8 cellular contexts compared by ENCODE assay signal in the genomic region with DNA sequence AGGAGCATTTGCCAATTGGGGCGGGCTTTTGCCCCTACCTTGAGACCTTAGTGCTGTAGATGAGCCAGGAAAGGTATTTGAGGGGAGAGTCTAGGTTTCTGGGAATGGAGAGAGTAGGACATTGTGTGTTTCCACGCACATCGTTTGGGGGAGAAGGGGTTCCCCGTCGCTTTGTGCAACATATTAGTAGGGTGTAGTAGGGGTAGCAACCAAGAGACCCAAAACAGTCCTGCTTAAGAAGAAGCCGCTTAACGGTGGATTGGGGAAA. TPM values are rescaled to one million over a fixed set of nuclear protein-coding genes. Genes with fewer than 3 reads are reported as not detected.
DNase-seq lines count a peak whose midpoint lies in the region; ATAC-seq and TF ChIP-seq lines count a peak whose summit lies in the region.

No MANE protein-coding gene starts in this region.

- H3K36me3 ChIP-seq in A673 (ENCODE audit: insufficient read depth, low read length, poor library complexity, severe bottlenecking) (peaks cover 6% of the 10 kb centered on the region), HEK293 (ENCODE audit: control insufficient read depth in 2 of 2, insufficient read depth in 1 of 2, low read length in 2 of 2) (peaks cover 5 to 25% of the 10 kb centered on the region in 2 experiments; a peak in 2 of 3 replicates), mammary epithelial cell (ENCODE audit: insufficient read depth, low read length) (peaks cover 2% of the 10 kb centered on the region)

- H3K4me1 ChIP-seq in A673 (ENCODE audit: insufficient read depth, low read length, poor library complexity, severe bottlenecking), result peaks cover 9% of the 10 kb centered on the region
- H3K4me1 ChIP-seq in HEK293 (ENCODE audit: control insufficient read depth, insufficient read depth, low read length), result peaks cover 7% of the 10 kb centered on the region; the same call in 1 of the 2 replicates
- peaks cover 4% of the 10 kb centered on the region for H3K4me1 ChIP-seq in mammary epithelial cell (ENCODE audit: insufficient read depth, low read length)
- H3K4me1 ChIP-seq in mononuclear cell (ENCODE audit: insufficient read depth, low read length), result peaks cover 49% of the 10 kb centered on the region

- dilution Hi-C loops in mammary epithelial cell (cut with HindIII; ENCODE audit: low sequenced_read_pairs), result no loop called here

- H3K9me3 ChIP-seq in A673 (ENCODE audit: low read depth, low read length, poor library complexity, severe bottlenecking) (no peaks in the 10 kb centered on the region), HEK293 (ENCODE audit: control insufficient read depth, insufficient read depth, low read depth, low read length) (no peaks in the 10 kb centered on the region), mammary epithelial cell (replicated peaks; ENCODE audit: insufficient read depth, low read length) (no peaks in the 10 kb centered on the region), mononuclear cell (ENCODE audit: low read depth, low read length) (no peaks in the 10 kb centered on the region)

- H3K27ac ChIP-seq in A673 (ENCODE audit: low read depth, low read length, poor library complexity, severe bottlenecking) (peak overlapping the region; percentile 100), HEK293 (ENCODE audit: extremely low read depth, low read depth, low read length) (peak overlapping the region; percentile 100), mammary epithelial cell (ENCODE audit: insufficient read depth, low read depth, low read length) (peak overlapping the region; percentile 76)

- H3K4me3 ChIP-seq in A673 (ENCODE audit: low read depth, low read length, poor library complexity, severe bottlenecking) (peak overlapping the region; percentile 91), HEK293 (ENCODE audit: low read depth, low read length) (peak overlapping the region; percentile 52), mammary epithelial cell (replicated peaks in 1 of 3; ENCODE audit: insufficient read depth in 1 of 3, low read depth in 2 of 3, low read length in 3 of 3) (peak overlapping the region; percentile 38 to 62 (median 60)), mononuclear cell (ENCODE audit: low read length) (peak overlapping the region; percentile 100)

- TSS peak; percentile 98 for BruUV-seq in A673 (replicated peaks; lab: Mats Ljungman, UMichigan)
- TSS peak; percentile 95 for BruUV-seq in mammary epithelial cell (replicated peaks; lab: Mats Ljungman, UMichigan)

- WGBS in mammary epithelial cell (ENCODE audit: low coverage, missing lambda C conversion rate), result 7% methylated on average over 6 of the region's 7 CpGs

- DNase-seq in A673 (ENCODE audit: low spot score), result no peak
- peak; percentile 34 for DNase-seq in mammary epithelial cell
- DNase-seq in SKM-1 treated with dmso at 0.1 percent for 144 hours (lab: John Stamatoyannopoulos, UW; ENCODE audit: unreplicated experiment), result no peak
- DNase-seq in omental fat pad (ENCODE audit: low spot score), result no peak
- DNase-seq in effector CD8-positive, alpha-beta T cell (lab: John Stamatoyannopoulos, UW), result no peak

- intact Hi-C loops in A673 (cut with micrococcal nuclease; ENCODE audit: unreplicated experiment) (loop anchor here (2.0 kb wide), 1 partner anchor 36 kb away; a partner anchor contains a TSS), mammary epithelial cell (cut with micrococcal nuclease) (loop anchor here (1.0 to 5.0 kb wide), 5 partner anchors 34 to 191 kb away; a partner anchor contains a TSS)

- CTCF ChIA-PET in A673 (lab: Charles Lee), result interaction anchor here (1.0 kb wide), 1 partner anchor 52 kb away, joined by 5 read pairs; no protein-coding TSS in a partner anchor
- CTCF ChIA-PET in HEK293 (lab: Yijun Ruan, JAX), result interaction anchor here (0.6 to 1.2 kb wide), 2 partner anchors 16 to 52 kb away, joined by 3 to 4 read pairs; no protein-coding TSS in a partner anchor
- CTCF ChIA-PET in mammary epithelial cell (lab: Charles Lee; ENCODE audit: low non-redundant PET), result no interaction called here

- ATAC-seq in HG02840 (IDR thresholded peaks at IDR 0.05; ENCODE audit: low FRiP score, unreplicated experiment) (no peak), omental fat pad (ENCODE audit: low FRiP score) (no peak)

- POLR2A ChIA-PET in A673 (lab: Charles Lee; ENCODE audit: low non-redundant PET) (no interaction called here), HEK293 (lab: Yijun Ruan, JAX) (interaction anchor here (0.5 to 4.5 kb wide), 19 partner anchors 10 to 707 kb away, joined by 3 to 63 read pairs (median 7); a partner anchor contains a TSS)

- in situ Hi-C loops in mammary epithelial cell (cut with MboI; ENCODE audit: low sequenced_read_pairs in 2 of 2), result no loop called here

- H3K4me2 ChIP-seq in mammary epithelial cell (ENCODE audit: insufficient read depth, low read depth, low read length), result peak overlapping the region; percentile 89

- H3K27me3 ChIP-seq in A673 (replicated peaks; ENCODE audit: insufficient read depth, low read depth, low read length, poor library complexity) (no peaks in the 10 kb centered on the region), mammary epithelial cell (ENCODE audit: insufficient read depth, low read length) (no peaks in the 10 kb centered on the region), mononuclear cell (ENCODE audit: insufficient read depth, low read length) (no peaks in the 10 kb centered on the region)

- H2AFZ ChIP-seq in mammary epithelial cell (ENCODE audit: low read depth, low read length), result peak overlapping the region; percentile 73

- peaks cover 9% of the 10 kb centered on the region for H4K20me1 ChIP-seq in mammary epithelial cell (ENCODE audit: insufficient read depth, low read length)

- peak overlapping the region; percentile 88 for H3K9ac ChIP-seq in mammary epithelial cell (ENCODE audit: insufficient read depth, low read length)

- no peak for TF ChIP-seq CTCF in A673 (conservative IDR thresholded peaks at IDR 0.05; ENCODE audit: low read depth, low read length)
- no peak for TF ChIP-seq CTCF in HEK293 (tag by site-specific recombination; IDR thresholded peaks at IDR 0.05)
- TF ChIP-seq CTCF in mammary epithelial cell (conservative IDR thresholded peaks at IDR 0.05 in 1 of 2, IDR thresholded peaks at IDR 0.05 in 1 of 2; ENCODE audit: extremely low read depth in 1 of 2, insufficient read depth in 1 of 2, low read depth in 1 of 2, low read length in 2 of 2), result no peak
- no peak for TF ChIP-seq CTCF in omental fat pad (IDR thresholded peaks at IDR 0.05)

- peaks cover 41% of the 10 kb centered on the region for H3K79me2 ChIP-seq in mammary epithelial cell (ENCODE audit: insufficient read depth, low read length)

TF ChIP-seq in HEK293, 187 proteins besides CTCF, POLR2A, EP300 and RAD21 (continues in another document):
- no peak for TF ChIP-seq ZNF366 (tag by site-specific recombination; conservative IDR thresholded peaks at IDR 0.05)
- TF ChIP-seq ZFP69B (tag by site-specific recombination; IDR thresholded peaks at IDR 0.05), result no peak; the same call in 1 of the 2 replicates
- no peak for TF ChIP-seq ZNF529 (tag by site-specific recombination; IDR thresholded peaks at IDR 0.05; ENCODE audit: insufficient replicate concordance)
- TF ChIP-seq, protein P1, sequence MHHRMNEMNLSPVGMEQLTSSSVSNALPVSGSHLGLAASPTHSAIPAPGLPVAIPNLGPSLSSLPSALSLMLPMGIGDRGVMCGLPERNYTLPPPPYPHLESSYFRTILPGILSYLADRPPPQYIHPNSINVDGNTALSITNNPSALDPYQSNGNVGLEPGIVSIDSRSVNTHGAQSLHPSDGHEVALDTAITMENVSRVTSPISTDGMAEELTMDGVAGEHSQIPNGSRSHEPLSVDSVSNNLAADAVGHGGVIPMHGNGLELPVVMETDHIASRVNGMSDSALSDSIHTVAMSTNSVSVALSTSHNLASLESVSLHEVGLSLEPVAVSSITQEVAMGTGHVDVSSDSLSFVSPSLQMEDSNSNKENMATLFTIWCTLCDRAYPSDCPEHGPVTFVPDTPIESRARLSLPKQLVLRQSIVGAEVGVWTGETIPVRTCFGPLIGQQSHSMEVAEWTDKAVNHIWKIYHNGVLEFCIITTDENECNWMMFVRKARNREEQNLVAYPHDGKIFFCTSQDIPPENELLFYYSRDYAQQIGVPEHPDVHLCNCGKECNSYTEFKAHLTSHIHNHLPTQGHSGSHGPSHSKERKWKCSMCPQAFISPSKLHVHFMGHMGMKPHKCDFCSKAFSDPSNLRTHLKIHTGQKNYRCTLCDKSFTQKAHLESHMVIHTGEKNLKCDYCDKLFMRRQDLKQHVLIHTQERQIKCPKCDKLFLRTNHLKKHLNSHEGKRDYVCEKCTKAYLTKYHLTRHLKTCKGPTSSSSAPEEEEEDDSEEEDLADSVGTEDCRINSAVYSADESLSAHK (tag by site-specific recombination; IDR thresholded peaks at IDR 0.05), result no peak
- 0 out of 2 replicates have a peak, but pooled peaks have one; percentile 0 for TF ChIP-seq ZFP37 (tag by site-specific recombination; IDR thresholded peaks at IDR 0.05)
- no peak for TF ChIP-seq KLF16 (tag by site-specific recombination; IDR thresholded peaks at IDR 0.05)
- TF ChIP-seq ZNF501 (tag by site-specific recombination; IDR thresholded peaks at IDR 0.05), result 0 out of 2 replicates have a peak, but pooled peaks have one; percentile 11

RNA-seq across cellular contexts. Expression of a gene that starts 0.7 kb away (rescaled TPM):
- 413 and 450 TPM in 2 replicates for total RNA-seq in A673 (2021)
- total RNA-seq in mammary epithelial cell, result 100 to 1,000 TPM in 1 of 2 donors, 10 to 100 TPM in 1; 63.5 to 197 TPM
- 85.2 TPM for polyA plus RNA-seq in mammary epithelial cell
- 76.3 TPM for polyA minus RNA-seq in mammary epithelial cell
- total RNA-seq in mononuclear cell, result 78.4 TPM
- total RNA-seq in omental fat pad, result 100 to 1,000 TPM in 1 of 4 donors, 10 to 100 TPM in 3; 80.7 to 103 (median 84.6) TPM

RNA-seq across cellular contexts. Expression of a gene that starts 36.3 kb away (rescaled TPM):
- total RNA-seq in A673 (2021), result 906 and 908 TPM in 2 replicates
- 100 to 1,000 TPM; 727 to 735 TPM for total RNA-seq in mammary epithelial cell
- 545 TPM for polyA plus RNA-seq in mammary epithelial cell
- 66.8 TPM for polyA minus RNA-seq in mammary epithelial cell
- 2,113 TPM for total RNA-seq in mononuclear cell
- total RNA-seq in omental fat pad, result 1,000 to 10,000 TPM in 2 of 4 donors, 100 to 1,000 TPM in 2; 968 to 1,190 (median 1,074) TPM

RNA-seq across cellular contexts. Expression of a gene that starts 43.0 kb away (rescaled TPM):
- 1,089 and 1,126 TPM in 2 replicates for total RNA-seq in A673 (2021)
- 100 to 1,000 TPM; 374 to 617 TPM for total RNA-seq in mammary epithelial cell
- 1,026 TPM for polyA plus RNA-seq in mammary epithelial cell
- 1,503 TPM for polyA minus RNA-seq in mammary epithelial cell
- 253 TPM for total RNA-seq in mononuclear cell
- 100 to 1,000 TPM; 368 to 495 (median 458) TPM for total RNA-seq in omental fat pad

RNA-seq across cellular contexts. Expression of a gene that starts 58.7 kb away (rescaled TPM):
- 126 and 139 TPM in 2 replicates for total RNA-seq in A673 (2021)
- 10 to 100 TPM; 41.7 to 89.3 TPM for total RNA-seq in mammary epithelial cell
- polyA plus RNA-seq in mammary epithelial cell, result 43.8 TPM
- 120 TPM for polyA minus RNA-seq in mammary epithelial cell
- 156 TPM for total RNA-seq in mononuclear cell
- total RNA-seq in omental fat pad, result 100 to 1,000 TPM in 1 of 4 donors, 10 to 100 TPM in 3; 43.1 to 124 (median 74.1) TPM
